10 cellular contexts compared by ENCODE assay signal in genomic region chr2:127569274-127570065, GRCh38. TPM values are rescaled to one million over a fixed set of nuclear protein-coding genes. Genes with fewer than 3 reads are reported as not detected.
DNase-seq lines count a peak whose midpoint lies in the region; ATAC-seq and TF ChIP-seq lines count a peak whose summit lies in the region.
"Had no signal": no experiment of that assay in that cellular context is flagged by ENCODE, and none has a peak within 500 bp of the region (broad histone marks: within the 10 kb centered on the region; RNA-seq: fewer than 3 reads in every experiment).

No MANE protein-coding gene starts in this region.

- H3K4me1 ChIP-seq in ascending aorta (peaks cover 14 to 34% of the 10 kb centered on the region in 2 donors), H9 (ENCODE audit: insufficient read depth, low read length) (no peaks in the 10 kb centered on the region)

- no peaks in the 10 kb centered on the region for H3K23me2 ChIP-seq in H9 (ENCODE audit: insufficient read length, low read depth, low read length, poor library complexity, severe bottlenecking)

- WGBS in H9 (ENCODE audit: extremely low coverage, insufficient read length, low lambda C conversion rate) = no CpG with 5 or more reads among the region's 11 CpGs

- H3K4me3 ChIP-seq in ascending aorta = no peak overlapping the region

- DNase-seq in GM04503 (ENCODE audit: low read depth) = peak; percentile 59
- DNase-seq in ascending aorta (ENCODE audit: low spot score in 2 of 2) = peak; percentile 36 to 90
- peak in 24 of 42 donors; percentile 6 to 78 (median 35) for DNase-seq in head of caudate nucleus
- no peak for DNase-seq in sciatic nerve (ENCODE audit: low spot score)
- DNase-seq in H9 = no peak
- no peak for DNase-seq in DMS153 treated with DMSO at 0.1 percent for 48 hours (lab: John Stamatoyannopoulos, UW; ENCODE audit: unreplicated experiment)
- DNase-seq: activated T-cell treated with anti-CD3 and anti-CD28 coated beads, Interleukin-2, amount 50 U/mL, for 72 hours had no signal

- H3K9me3 ChIP-seq in ascending aorta = no peaks in the 10 kb centered on the region
- no peaks in the 10 kb centered on the region for H3K9me3 ChIP-seq in H9 (ENCODE audit: control insufficient read depth, low read depth, low read length)

- ATAC-seq in sciatic nerve = peak; percentile 65
- no peak for ATAC-seq in GM21576 (IDR thresholded peaks at IDR 0.05; ENCODE audit: unreplicated experiment)
- no peak for ATAC-seq in HG03095 (IDR thresholded peaks at IDR 0.05; ENCODE audit: unreplicated experiment)
- ATAC-seq: activated T-cell treated with anti-CD3 and anti-CD28 coated beads, Interleukin-2, amount 50 U/mL, for 72 hours had no signal

- H3K27ac ChIP-seq in ascending aorta (peak overlapping the region; percentile 71 to 76), H9 (ENCODE audit: insufficient read length, low read depth, low read length) (no peak overlapping the region)

- no peak overlapping the region for H3K4ac ChIP-seq in H9 (ENCODE audit: low read depth, low read length)

- H3K18ac ChIP-seq in H9 (ENCODE audit: insufficient read length, low read depth, low read length) = no peak overlapping the region

- no peaks in the 10 kb centered on the region for H3K36me3 Mint-ChIP-seq in H9 (ENCODE audit: insufficient read depth in 1 of 3, low read depth in 3 of 3)

- no peak overlapping the region for H4K5ac ChIP-seq in H9 (ENCODE audit: insufficient read length, low read depth, low read length)

- H3K4me1 Mint-ChIP-seq in H9 = peaks cover 15% of the 10 kb centered on the region in 2 experiments

- no peak overlapping the region for H3K4me3 Mint-ChIP-seq in H9
- H3K4me3 Mint-ChIP-seq: activated T-cell treated with anti-CD3 and anti-CD28 coated beads, Interleukin-2, amount 50 U/mL, for 72 hours had no signal

- no peak overlapping the region for H2BK15ac ChIP-seq in H9 (ENCODE audit: low read depth, low read length)

- no peaks in the 10 kb centered on the region for H3K79me1 ChIP-seq in H9 (ENCODE audit: insufficient read depth, low read depth, low read length, poor library complexity, severe bottlenecking)

- no peak overlapping the region for H3K27ac Mint-ChIP-seq in H9
- H3K27ac Mint-ChIP-seq: activated T-cell treated with anti-CD3 and anti-CD28 coated beads, Interleukin-2, amount 50 U/mL, for 72 hours had no signal

- H2BK12ac ChIP-seq in H9 (ENCODE audit: insufficient read length, low read depth, low read length) = no peak overlapping the region

- TF ChIP-seq CTCF in ascending aorta (IDR thresholded peaks at IDR 0.05) = no peak
- TF ChIP-seq CTCF in H9 (conservative IDR thresholded peaks at IDR 0.05) = no peak

- no peak overlapping the region for H2BK5ac ChIP-seq in H9 (ENCODE audit: insufficient read length, low read length)

- no peaks in the 10 kb centered on the region; the same call in 1 of the 2 replicates for H3K27me3 Mint-ChIP-seq in H9 (ENCODE audit: low read depth)

- no peaks in the 10 kb centered on the region for H3K9me3 Mint-ChIP-seq in H9
- H3K9me3 Mint-ChIP-seq: activated T-cell treated with anti-CD3 and anti-CD28 coated beads, Interleukin-2, amount 50 U/mL, for 72 hours had no signal

- H2BK20ac ChIP-seq in H9 (ENCODE audit: low read depth, low read length, poor library complexity, severe bottlenecking) = no peak overlapping the region

- H2BK120ac ChIP-seq in H9 (ENCODE audit: low read depth, low read length, poor library complexity, severe bottlenecking) = no peak overlapping the region

- no peak overlapping the region for H3K56ac ChIP-seq in H9 (ENCODE audit: insufficient read length, low read depth, low read length)

- no peak overlapping the region for H4K91ac ChIP-seq in H9 (ENCODE audit: insufficient read length, low read depth, low read length)

- H2AK5ac ChIP-seq in H9 (ENCODE audit: insufficient read length, low read length) = no peak overlapping the region

- no peak overlapping the region for H3T11ph ChIP-seq in H9 (ENCODE audit: low read length)

- no peak overlapping the region for H3K14ac ChIP-seq in H9 (ENCODE audit: insufficient read depth, low read length)

- no peak overlapping the region for H2AFZ ChIP-seq in H9 (ENCODE audit: low read length)

- H3K4me2 ChIP-seq in H9 (ENCODE audit: insufficient read depth, insufficient read length, low read length) = no peak overlapping the region

- no peak overlapping the region for H3K23ac ChIP-seq in H9 (ENCODE audit: insufficient read length, low read depth, low read length)

- H4K20me1 ChIP-seq in H9 (ENCODE audit: control insufficient read depth, insufficient read depth, insufficient read length) = no peaks in the 10 kb centered on the region

- H4K8ac ChIP-seq in H9 (replicated peaks; ENCODE audit: insufficient read length, low read depth, low read length) = no peak overlapping the region

- intact Hi-C loops in ascending aorta (cut with DNase I) (loop anchor here (2.0 to 5.0 kb wide), 3 partner anchors 43 to 83 kb away; partner anchors contain the start of gene IWS1), head of caudate nucleus (cut with DNase I) (no loop called here), sciatic nerve (cut with DNase I) (no loop called here)

- no peak overlapping the region for H3K9ac ChIP-seq in H9 (ENCODE audit: extremely low read depth, insufficient read length, low read length)

- H3K79me2 ChIP-seq in H9 (ENCODE audit: insufficient read depth, low read length) = no peaks in the 10 kb centered on the region

- H3K36me3 ChIP-seq in ascending aorta = no peaks in the 10 kb centered on the region

- no peaks in the 10 kb centered on the region for H3K27me3 ChIP-seq in ascending aorta
- H3K27me3 ChIP-seq in H9 (ENCODE audit: insufficient read depth, low read length) = no peaks in the 10 kb centered on the region

RNA-seq across cellular contexts. Expression of gene MYO7B, which starts 34.0 kb away (rescaled TPM):
- total RNA-seq in ascending aorta = 1.3 TPM
- total RNA-seq in sciatic nerve = 0.62 TPM
- not detected in 2 replicates for total RNA-seq in H9 (2021)
- total RNA-seq: NCI-H460 had no signal

RNA-seq across cellular contexts. Expression of gene IWS1, which starts 43.2 kb away (rescaled TPM):
- total RNA-seq in ascending aorta (54.6 TPM), sciatic nerve (44.4 TPM), H9 (2021) (61.0 and 66.2 TPM in 2 replicates)

Comparison
In these comparisons a context has a peak if more than half of its experiments do, and no peak if none do; other contexts are left out.
1. DNase-seq: peak in GM04503 (single experiment), ascending aorta (2 of 2) and head of caudate nucleus (24 of 42); none in sciatic nerve (single experiment), H9 (single experiment) and DMS153 treated with DMSO at 0.1 percent for 48 hours (single experiment).